ENCODE assay signal across 2 cellular contexts in genomic region chr2:37300578-37300977, GRCh38.
TF ChIP-seq lines count a peak whose summit lies in the region.

No MANE protein-coding gene starts in this region.

TF ChIP-seq in IMR-90, 13 proteins besides CTCF, POLR2A, EP300 and RAD21:
- TF ChIP-seq RCOR1 (IDR thresholded peaks at IDR 0.05; ENCODE audit: insufficient replicate concordance, low read length) (no peak), ELK1 (IDR thresholded peaks at IDR 0.05; ENCODE audit: borderline replicate concordance, low read depth, low read length) (no peak), USF2 (IDR thresholded peaks at IDR 0.05; ENCODE audit: low read depth, low read length) (no peak), MAZ (IDR thresholded peaks at IDR 0.05; ENCODE audit: borderline replicate concordance, low read depth, low read length) (no peak), RFX5 (IDR thresholded peaks at IDR 0.05; ENCODE audit: low read depth, low read length) (no peak), CHD1 (IDR thresholded peaks at IDR 0.05; ENCODE audit: low read depth, low read length) (no peak), BHLHE40 (IDR thresholded peaks at IDR 0.05; ENCODE audit: low read depth, low read length) (no peak), MXI1 (IDR thresholded peaks at IDR 0.05; ENCODE audit: borderline replicate concordance, low read depth, low read length) (no peak), FOS (IDR thresholded peaks at IDR 0.05; ENCODE audit: low read depth, low read length) (no peak), MAFK (IDR thresholded peaks at IDR 0.05; ENCODE audit: low read depth, low read length) (no peak), SMC3 (IDR thresholded peaks at IDR 0.05; ENCODE audit: low read depth, low read length) (no peak), NFE2L2 (IDR thresholded peaks at IDR 0.05; ENCODE audit: low read depth, low read length) (no peak), CEBPB (IDR thresholded peaks at IDR 0.05; ENCODE audit: low read depth, low read length) (no peak)

TF ChIP-seq in GM12878, 131 proteins besides CTCF, POLR2A, EP300 and RAD21:
- TF ChIP-seq NR2F1 (conservative IDR thresholded peaks at IDR 0.05), result no peak
- no peak for TF ChIP-seq HSF1 (IDR thresholded peaks at IDR 0.05; ENCODE audit: low read depth, low read length)
- TF ChIP-seq PML (IDR thresholded peaks at IDR 0.05; ENCODE audit: low read length), result no peak
- no peak for TF ChIP-seq MXI1 (IDR thresholded peaks at IDR 0.05; ENCODE audit: low read depth, low read length)
- no peak for TF ChIP-seq ATF3 (IDR thresholded peaks at IDR 0.05; ENCODE audit: borderline replicate concordance, extremely low read depth, low read depth, low read length)
- no peak for TF ChIP-seq POLR2AphosphoS2 (IDR thresholded peaks at IDR 0.05; ENCODE audit: low read depth, low read length)
- no peak for TF ChIP-seq NR2C2 (IDR thresholded peaks at IDR 0.05; ENCODE audit: borderline replicate concordance, control insufficient read depth, insufficient read length, low read depth)
- no peak for TF ChIP-seq ZZZ3 (IDR thresholded peaks at IDR 0.05; ENCODE audit: control insufficient read depth, insufficient read length, low read depth)
